1 cellular context compared by ENCODE assay signal in the genomic region with DNA sequence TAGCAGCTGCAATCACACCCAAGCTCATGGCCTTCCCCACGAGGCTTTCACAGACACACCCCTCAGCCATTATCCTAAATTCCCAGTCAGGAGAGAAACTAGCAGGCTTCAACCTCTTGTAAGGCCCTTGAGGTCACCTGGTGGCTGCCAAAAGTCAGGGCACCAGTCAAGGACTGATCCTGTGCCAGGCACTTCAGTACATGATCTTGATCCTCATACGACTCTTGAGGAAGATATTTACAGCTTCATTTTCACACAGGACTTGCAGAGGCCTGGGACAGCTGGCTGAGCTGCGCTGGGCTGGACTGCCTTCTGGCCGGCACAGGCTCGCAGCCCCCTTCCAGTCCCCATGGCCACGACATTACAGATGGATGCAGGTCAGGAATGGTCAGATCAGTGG.
TF ChIP-seq lines count a peak whose summit lies in the region.

No MANE protein-coding gene starts in this region.

TF ChIP-seq in endothelial cell of umbilical vein, 7 proteins besides CTCF, POLR2A, EP300 and RAD21:
- TF ChIP-seq GATA2 (IDR thresholded peaks at IDR 0.05; ENCODE audit: insufficient read depth, insufficient read length, low read depth, low read length) (no peak), MYC (IDR thresholded peaks at IDR 0.05; ENCODE audit: low read depth, low read length) (no peak), FOS (IDR thresholded peaks at IDR 0.05; ENCODE audit: borderline replicate concordance, insufficient read depth, low read length) (no peak), POLR2AphosphoS5 (IDR thresholded peaks at IDR 0.05; ENCODE audit: insufficient read depth, low read depth, low read length) (no peak), JUN (IDR thresholded peaks at IDR 0.05; ENCODE audit: borderline replicate concordance, insufficient read depth, insufficient read length, low read depth) (no peak), EZH2 (IDR thresholded peaks at IDR 0.05; ENCODE audit: borderline replicate concordance, low read depth, low read length, severe bottlenecking) (no peak)
- TF ChIP-seq, protein P1, sequence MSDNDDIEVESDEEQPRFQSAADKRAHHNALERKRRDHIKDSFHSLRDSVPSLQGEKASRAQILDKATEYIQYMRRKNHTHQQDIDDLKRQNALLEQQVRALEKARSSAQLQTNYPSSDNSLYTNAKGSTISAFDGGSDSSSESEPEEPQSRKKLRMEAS (IDR thresholded peaks at IDR 0.05; ENCODE audit: insufficient read depth, insufficient read length): no peak
